ENCODE assay signal across 8 cellular contexts in the genomic region with DNA sequence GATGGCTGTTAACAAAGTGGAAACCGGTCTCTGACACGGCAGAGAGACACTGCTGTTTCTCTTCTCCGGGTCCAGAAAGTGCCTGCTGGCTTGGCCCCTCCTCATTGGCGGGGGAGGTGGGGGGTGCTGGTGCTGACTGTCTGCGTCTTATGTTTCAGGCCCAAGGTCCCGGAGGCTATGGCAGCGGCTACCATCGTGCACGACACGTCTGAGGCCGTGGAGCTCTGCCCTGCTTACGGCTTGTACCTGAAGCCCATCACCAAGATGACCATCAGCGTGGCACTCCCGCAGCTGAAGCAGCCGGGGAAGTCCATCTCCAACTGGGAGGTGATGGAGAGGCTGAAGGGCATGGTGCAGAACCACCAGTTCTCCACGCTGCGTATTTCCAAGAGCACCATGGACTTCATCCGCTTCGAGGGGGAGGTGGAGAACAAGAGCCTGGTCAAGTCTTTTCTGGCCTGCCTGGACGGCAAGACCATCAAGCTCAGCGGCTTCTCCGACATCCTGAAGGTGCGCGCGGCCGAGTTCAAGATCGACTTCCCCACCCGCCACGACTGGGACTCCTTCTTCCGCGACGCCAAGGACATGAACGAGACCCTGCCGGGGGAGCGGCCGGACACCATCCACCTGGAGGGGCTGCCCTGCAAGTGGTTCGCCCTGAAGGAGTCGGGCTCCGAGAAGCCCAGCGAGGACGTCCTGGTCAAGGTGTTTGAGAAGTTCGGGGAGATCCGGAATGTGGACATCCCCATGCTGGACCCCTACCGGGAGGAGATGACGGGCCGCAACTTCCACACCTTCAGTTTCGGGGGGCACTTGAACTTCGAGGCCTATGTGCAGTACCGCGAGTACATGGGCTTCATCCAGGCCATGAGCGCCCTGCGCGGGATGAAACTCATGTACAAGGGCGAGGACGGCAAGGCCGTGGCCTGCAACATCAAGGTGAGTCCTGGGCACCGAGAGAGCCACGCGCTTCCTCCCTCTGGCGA. TPM values are rescaled to one million over a fixed set of nuclear protein-coding genes. Genes with fewer than 3 reads are reported as not detected.
A peak's percentile ranks its signal among the peaks of the same experiment; 100 is the strongest.
DNase-seq lines count a peak whose midpoint lies in the region; ATAC-seq and TF ChIP-seq lines count a peak whose summit lies in the region.

No MANE protein-coding gene starts in this region.

- H3K4me3 ChIP-seq in kidney epithelial cell (ENCODE audit: low read depth, low read length) (peak overlapping the region; percentile 97), stomach smooth muscle (ENCODE audit: low read length in 2 of 2) (peak overlapping the region; percentile 84 to 87)

- POLR2A ChIA-PET in activated naive CD8-positive, alpha-beta T cell treated with anti-CD3 and anti-CD28 coated beads, Interleukin-2, amount 10 ng/mL, durations not matched to agents 7 days and 5 days (lab: Charles Lee) = no interaction called here

- TF ChIP-seq CTCF in kidney epithelial cell (IDR thresholded peaks at IDR 0.05; ENCODE audit: insufficient read depth, low read length, poor library complexity, severe bottlenecking) = no peak

- H3K9me3 ChIP-seq in stomach smooth muscle (ENCODE audit: control insufficient read depth in 2 of 2, low read length in 2 of 2) = no peaks in the 10 kb centered on the region

- H3K27ac Mint-ChIP-seq in activated T-cell treated with anti-CD3 and anti-CD28 coated beads, Interleukin-2, amount 50 U/mL, for 24 hours = peak overlapping the region; percentile 96
- peak overlapping the region; percentile 94 for H3K27ac Mint-ChIP-seq in activated naive CD8-positive, alpha-beta T cell treated with anti-CD3 and anti-CD28 coated beads, Interleukin-2, amount 10 ng/mL, durations not matched to agents 7 days and 5 days

- H3K4me3 Mint-ChIP-seq in activated T-cell treated with anti-CD3 and anti-CD28 coated beads, Interleukin-2, amount 50 U/mL, for 24 hours = peak overlapping the region; percentile 93
- H3K4me3 Mint-ChIP-seq in activated naive CD8-positive, alpha-beta T cell treated with anti-CD3 and anti-CD28 coated beads, Interleukin-2, amount 10 ng/mL, durations not matched to agents 7 days and 5 days = peak overlapping the region; percentile 97

- H3K27ac ChIP-seq in stomach smooth muscle (ENCODE audit: low read length) = no peak overlapping the region

- H3K27me3 Mint-ChIP-seq in activated T-cell treated with anti-CD3 and anti-CD28 coated beads, Interleukin-2, amount 50 U/mL, for 24 hours = no peaks in the 10 kb centered on the region
- no peaks in the 10 kb centered on the region for H3K27me3 Mint-ChIP-seq in activated naive CD8-positive, alpha-beta T cell treated with anti-CD3 and anti-CD28 coated beads, Interleukin-2, amount 10 ng/mL, durations not matched to agents 7 days and 5 days

- H3K36me3 ChIP-seq in kidney epithelial cell (ENCODE audit: control insufficient read depth, insufficient read depth, low read length) (peaks cover 4% of the 10 kb centered on the region), stomach smooth muscle (ENCODE audit: control insufficient read depth in 2 of 2, insufficient read depth in 2 of 2, low read length in 2 of 2) (peaks cover 38 to 45% of the 10 kb centered on the region in 2 donors)

- no peaks in the 10 kb centered on the region for H3K27me3 ChIP-seq in kidney epithelial cell (ENCODE audit: control insufficient read depth, insufficient read depth, low read length)
- H3K27me3 ChIP-seq in stomach smooth muscle (ENCODE audit: control insufficient read depth in 1 of 2, insufficient read depth in 2 of 2, low read length in 2 of 2) = no peaks in the 10 kb centered on the region

- H3K9ac ChIP-seq in stomach smooth muscle (ENCODE audit: low read length in 2 of 2) = no peak overlapping the region

- H3K4me1 Mint-ChIP-seq in activated T-cell treated with anti-CD3 and anti-CD28 coated beads, Interleukin-2, amount 50 U/mL, for 24 hours (ENCODE audit: low read depth) = peaks cover 44% of the 10 kb centered on the region
- H3K4me1 Mint-ChIP-seq in activated naive CD8-positive, alpha-beta T cell treated with anti-CD3 and anti-CD28 coated beads, Interleukin-2, amount 10 ng/mL, durations not matched to agents 7 days and 5 days = peaks cover 9% of the 10 kb centered on the region

- DNase-seq in activated T-cell treated with anti-CD3 and anti-CD28 coated beads, Interleukin-2, amount 50 U/mL, for 24 hours = no peak
- DNase-seq in activated T-cell treated with anti-CD3 and anti-CD28 coated beads, Interleukin-2, amount 50 U/mL, for 48 hours = no peak
- DNase-seq in activated naive CD8-positive, alpha-beta T cell treated with anti-CD3 and anti-CD28 coated beads, Interleukin-2, amount 10 ng/mL, durations not matched to agents 7 days and 5 days = peak; percentile 22
- no peak for DNase-seq in kidney epithelial cell (ENCODE audit: low read depth)
- DNase-seq in erythroblast (lab: John Stamatoyannopoulos, UW) = no peak
- DNase-seq in NCI-H524 (lab: John Stamatoyannopoulos, UW) = no peak
- DNase-seq in NCI-H1436 (lab: John Stamatoyannopoulos, UW) = no peak

- H3K4me1 ChIP-seq in stomach smooth muscle (ENCODE audit: control insufficient read depth, insufficient read depth, low read length) = peaks cover 25% of the 10 kb centered on the region

- no peak for TF ChIP-seq POLR2A in erythroblast (IDR thresholded peaks at IDR 0.05; ENCODE audit: low read length)

- ATAC-seq in activated naive CD8-positive, alpha-beta T cell treated with anti-CD3 and anti-CD28 coated beads, Interleukin-2, amount 10 ng/mL, durations not matched to agents 7 days and 5 days (ENCODE audit: low read depth) = no peak

- no peaks in the 10 kb centered on the region for H3K9me3 Mint-ChIP-seq in activated T-cell treated with anti-CD3 and anti-CD28 coated beads, Interleukin-2, amount 50 U/mL, for 24 hours
- no peaks in the 10 kb centered on the region for H3K9me3 Mint-ChIP-seq in activated naive CD8-positive, alpha-beta T cell treated with anti-CD3 and anti-CD28 coated beads, Interleukin-2, amount 10 ng/mL, durations not matched to agents 7 days and 5 days

- H3K36me3 Mint-ChIP-seq in activated T-cell treated with anti-CD3 and anti-CD28 coated beads, Interleukin-2, amount 50 U/mL, for 24 hours (ENCODE audit: low read depth) = peaks cover 60% of the 10 kb centered on the region
- H3K36me3 Mint-ChIP-seq in activated naive CD8-positive, alpha-beta T cell treated with anti-CD3 and anti-CD28 coated beads, Interleukin-2, amount 10 ng/mL, durations not matched to agents 7 days and 5 days = peaks cover 22% of the 10 kb centered on the region

RNA-seq across cellular contexts. Expression of a gene that starts 2.2 kb away (rescaled TPM):
- total RNA-seq in activated naive CD8-positive, alpha-beta T cell treated with anti-CD3 and anti-CD28 coated beads, Interleukin-2, amount 10 ng/mL, durations not matched to agents 7 days and 5 days = 10 to 100 TPM; 87.8 to 88.1 TPM
- 54.4 and 57.6 TPM in 2 replicates for total RNA-seq in kidney epithelial cell

RNA-seq across cellular contexts. Expression of a gene that starts 21.3 kb away (rescaled TPM):
- total RNA-seq in activated naive CD8-positive, alpha-beta T cell treated with anti-CD3 and anti-CD28 coated beads, Interleukin-2, amount 10 ng/mL, durations not matched to agents 7 days and 5 days = not detected
- not detected in 2 replicates for total RNA-seq in kidney epithelial cell

RNA-seq across cellular contexts. Expression of a gene that starts 56.6 kb away (rescaled TPM):
- total RNA-seq in activated naive CD8-positive, alpha-beta T cell treated with anti-CD3 and anti-CD28 coated beads, Interleukin-2, amount 10 ng/mL, durations not matched to agents 7 days and 5 days = 10 to 100 TPM; 87.6 to 92.4 TPM
- not detected in 2 replicates for total RNA-seq in kidney epithelial cell

Comparison
In these comparisons a context has a peak if more than half of its experiments do, and no peak if none do; other contexts are left out.
1. RNA of a gene that starts 56.6 kb away (total RNA-seq): 87.6 to 92.4 TPM in activated naive CD8-positive, alpha-beta T cell treated with anti-CD3 and anti-CD28 coated beads, Interleukin-2, amount 10 ng/mL, durations not matched to agents 7 days and 5 days; not detected in kidney epithelial cell; every median in the first group is over 10 times any median in the second.